ENCODE assay signal across 8 cellular contexts in the genomic region with DNA sequence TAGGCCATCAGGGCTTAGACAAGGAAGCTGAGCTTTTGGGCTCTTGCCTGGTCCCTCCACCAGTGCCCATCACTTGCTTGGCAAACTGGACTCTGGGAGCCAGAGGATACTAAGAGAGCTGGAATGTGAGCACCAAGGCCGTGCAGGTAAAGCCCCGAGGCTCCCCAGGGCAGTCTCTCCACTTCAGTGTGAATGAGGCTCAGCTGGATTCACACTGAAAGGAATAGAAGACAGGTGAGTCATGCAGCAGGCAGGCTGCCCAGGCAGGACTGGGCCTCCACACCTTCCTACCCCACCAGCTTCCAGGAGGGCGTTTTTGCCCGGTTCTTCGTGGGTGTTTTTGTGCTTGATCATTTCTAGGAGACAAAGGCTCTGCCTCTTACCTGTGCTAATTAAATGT.
DNase-seq lines count a peak whose midpoint lies in the region; ATAC-seq and TF ChIP-seq lines count a peak whose summit lies in the region.
"Had no signal": no experiment of that assay in that cellular context is flagged by ENCODE, and none has a peak within 500 bp of the region (broad histone marks: within the 10 kb centered on the region; RNA-seq: fewer than 3 reads in every experiment).

No MANE protein-coding gene starts in this region.

- no peaks in the 10 kb centered on the region for H3K9me3 Mint-ChIP-seq in stimulated activated effector memory CD8-positive, alpha-beta T cell treated with anti-CD3 and anti-CD28 coated beads, Interleukin-12 subunit alpha, Interleukin-12 subunit beta, amount 100 ng/mL, for 72 hours

- DNase-seq in HK-2 (ENCODE audit: unreplicated experiment) (peak; percentile 63), NCI-H748 treated with DMSO at 0.1 percent for 48 hours (lab: John Stamatoyannopoulos, UW) (peak; percentile 34), fibroblast of mammary gland (ENCODE audit: low read depth) (peak; percentile 20), GDM1 (lab: John Stamatoyannopoulos, UW) (no peak), AG08395 (ENCODE audit: low spot score) (no peak)
- DNase-seq in stimulated activated effector memory CD8-positive, alpha-beta T cell treated with anti-CD3 and anti-CD28 coated beads, Interleukin-12 subunit alpha, Interleukin-12 subunit beta, amount 100 ng/mL, for 72 hours (ENCODE audit: low spot score in 2 of 2): no peak
- DNase-seq: SHP77 had no signal

- no peaks in the 10 kb centered on the region for H3K4me1 Mint-ChIP-seq in stimulated activated effector memory CD8-positive, alpha-beta T cell treated with anti-CD3 and anti-CD28 coated beads, Interleukin-12 subunit alpha, Interleukin-12 subunit beta, amount 100 ng/mL, for 72 hours

- H3K27ac Mint-ChIP-seq in stimulated activated effector memory CD8-positive, alpha-beta T cell treated with anti-CD3 and anti-CD28 coated beads, Interleukin-12 subunit alpha, Interleukin-12 subunit beta, amount 100 ng/mL, for 72 hours: no peak overlapping the region

- no peaks in the 10 kb centered on the region for H3K36me3 Mint-ChIP-seq in stimulated activated effector memory CD8-positive, alpha-beta T cell treated with anti-CD3 and anti-CD28 coated beads, Interleukin-12 subunit alpha, Interleukin-12 subunit beta, amount 100 ng/mL, for 72 hours

- no peak for TF ChIP-seq CTCF in fibroblast of mammary gland (conservative IDR thresholded peaks at IDR 0.05; ENCODE audit: control insufficient read depth, insufficient read depth, low read depth, low read length)

- ATAC-seq in stimulated activated effector memory CD8-positive, alpha-beta T cell treated with anti-CD3 and anti-CD28 coated beads, Interleukin-12 subunit alpha, Interleukin-12 subunit beta, amount 100 ng/mL, for 72 hours: peak; percentile 42
- no peak for ATAC-seq in HG02678 (IDR thresholded peaks at IDR 0.05; ENCODE audit: unreplicated experiment)

- no peak overlapping the region for H3K4me3 ChIP-seq in fibroblast of mammary gland (ENCODE audit: control insufficient read depth, low read depth, low read length)

- no peak overlapping the region for H3K4me3 Mint-ChIP-seq in stimulated activated effector memory CD8-positive, alpha-beta T cell treated with anti-CD3 and anti-CD28 coated beads, Interleukin-12 subunit alpha, Interleukin-12 subunit beta, amount 100 ng/mL, for 72 hours

Comparison
In these comparisons a context has a peak if more than half of its experiments do, and no peak if none do; other contexts are left out.
1. DNase-seq: peak in HK-2 (single experiment), NCI-H748 treated with DMSO at 0.1 percent for 48 hours (single experiment) and fibroblast of mammary gland (single experiment); none in stimulated activated effector memory CD8-positive, alpha-beta T cell treated with anti-CD3 and anti-CD28 coated beads, Interleukin-12 subunit alpha, Interleukin-12 subunit beta, amount 100 ng/mL, for 72 hours (0 of 2), GDM1 (single experiment) and AG08395 (single experiment).